Comparison of ENCODE assay signal across 13 cellular contexts in the genomic region with DNA sequence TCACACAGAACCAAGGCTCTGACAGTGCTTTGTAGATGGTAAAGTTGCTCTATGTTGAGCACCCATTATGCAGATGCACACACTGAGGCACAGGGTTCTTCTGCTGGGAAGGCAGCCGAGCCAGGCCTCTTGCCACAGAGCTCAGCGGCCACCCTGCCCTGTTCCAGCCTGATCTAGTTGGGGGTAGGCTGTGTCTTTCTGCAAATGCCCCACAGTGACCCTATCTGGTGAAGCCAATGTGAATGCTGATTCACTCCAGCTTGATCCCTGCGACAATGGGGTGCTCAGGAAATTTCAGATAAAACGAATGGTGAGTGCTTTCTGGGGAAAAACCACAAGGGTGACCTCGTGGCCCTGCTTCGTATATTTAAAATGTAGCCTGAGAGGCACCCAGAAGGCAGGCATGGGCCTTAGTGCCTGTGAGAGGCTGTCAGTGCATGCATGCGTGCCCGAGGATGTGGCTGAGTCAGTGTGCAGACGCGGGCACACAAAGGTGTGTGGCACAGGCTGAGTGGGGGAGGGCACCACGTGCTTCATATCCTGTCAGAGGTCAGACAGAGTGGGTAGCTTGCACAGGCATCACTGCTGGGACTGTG.
DNase-seq lines count a peak whose midpoint lies in the region; TF ChIP-seq lines count a peak whose summit lies in the region.
"Had no signal": no experiment of that assay in that cellular context is flagged by ENCODE, and none has a peak within 500 bp of the region (broad histone marks: within the 10 kb centered on the region; RNA-seq: fewer than 3 reads in every experiment).

No MANE protein-coding gene starts in this region.

- no peak for TF ChIP-seq EP300 in esophagus muscularis mucosa (IDR thresholded peaks at IDR 0.05)

- TF ChIP-seq POLR2A in esophagus muscularis mucosa (IDR thresholded peaks at IDR 0.05; ENCODE audit: low read depth), result no peak

- H3K27ac ChIP-seq in esophagus muscularis mucosa (replicated peaks in 1 of 4), result no peak overlapping the region
- H3K27ac ChIP-seq: foreskin keratinocyte, lower lobe of right lung, right atrium auricular region, thoracic aorta had no signal

- H3K4me1 Mint-ChIP-seq in osteocyte (ENCODE audit: unreplicated experiment), result no peaks in the 10 kb centered on the region

- no peak overlapping the region for H3K4me3 ChIP-seq in esophagus muscularis mucosa
- H3K4me3 ChIP-seq: lower lobe of right lung, right atrium auricular region, thoracic aorta had no signal

- intact Hi-C loops in esophagus muscularis mucosa (cut with DNase I), result no loop called here

- no peaks in the 10 kb centered on the region for H3K9me3 ChIP-seq in esophagus muscularis mucosa
- H3K9me3 ChIP-seq: lower lobe of right lung, right atrium auricular region, thoracic aorta had no signal

- 70% methylated on average over 11 of the region's 11 CpGs for WGBS in esophagus muscularis mucosa

- peaks cover 0 to 24% (median 0%) of the 10 kb centered on the region in 4 donors for H3K27me3 ChIP-seq in esophagus muscularis mucosa
- H3K27me3 ChIP-seq: right atrium auricular region had no signal

- H3K27me3 Mint-ChIP-seq in osteocyte (ENCODE audit: unreplicated experiment), result peaks cover 49% of the 10 kb centered on the region

- no peaks in the 10 kb centered on the region for H3K36me3 Mint-ChIP-seq in osteocyte (ENCODE audit: unreplicated experiment)

- no peaks in the 10 kb centered on the region for H3K9me3 Mint-ChIP-seq in osteocyte (ENCODE audit: unreplicated experiment)

- no peak for TF ChIP-seq CTCF in esophagus muscularis mucosa (IDR thresholded peaks at IDR 0.05)
- TF ChIP-seq CTCF in osteocyte (IDR thresholded peaks at IDR 0.05), result no peak

- peak; percentile 30 for DNase-seq in OCI-M1 (lab: John Stamatoyannopoulos, UW)
- peak; percentile 14 to 24 for DNase-seq in activated CD8-positive, alpha-beta memory T cell treated with anti-CD3 and anti-CD28 coated beads for 4 hours (ENCODE audit: low read depth in 2 of 2)
- DNase-seq in glomerular visceral epithelial cell (ENCODE audit: extremely low spot score), result peak; percentile 60
- DNase-seq in stimulated activated CD8-positive, alpha-beta memory T cell treated with anti-CD3 and anti-CD28 coated beads, Interleukin-7, amount 100 ng/mL, for 48 hours (ENCODE audit: extremely low read depth in 1 of 2, low read depth in 1 of 2), result peak; percentile 11 to 31
- no peak for DNase-seq in esophagus muscularis mucosa (ENCODE audit: extremely low spot score)
- DNase-seq in KG1 (lab: John Stamatoyannopoulos, UW), result no peak
- no peak for DNase-seq in osteocyte (ENCODE audit: extremely low spot score, unreplicated experiment)
- DNase-seq: lower lobe of right lung, NCI-H510A, T-helper 9 cell had no signal

- H3K4me3 Mint-ChIP-seq in osteocyte (ENCODE audit: unreplicated experiment), result no peak overlapping the region

- H3K4me1 ChIP-seq in esophagus muscularis mucosa, result no peaks in the 10 kb centered on the region
- H3K4me1 ChIP-seq: foreskin keratinocyte, lower lobe of right lung, right atrium auricular region had no signal

- H3K36me3 ChIP-seq in esophagus muscularis mucosa, result no peaks in the 10 kb centered on the region
- H3K36me3 ChIP-seq: lower lobe of right lung, right atrium auricular region, thoracic aorta had no signal

- H3K27ac Mint-ChIP-seq in osteocyte (ENCODE audit: unreplicated experiment), result no peak overlapping the region

Comparison
In these comparisons a context has a peak if more than half of its experiments do, and no peak if none do; other contexts are left out.
1. DNase-seq: peak in OCI-M1 (single experiment), activated CD8-positive, alpha-beta memory T cell treated with anti-CD3 and anti-CD28 coated beads for 4 hours (2 of 2), glomerular visceral epithelial cell (single experiment) and stimulated activated CD8-positive, alpha-beta memory T cell treated with anti-CD3 and anti-CD28 coated beads, Interleukin-7, amount 100 ng/mL, for 48 hours (2 of 2); none in esophagus muscularis mucosa (single experiment), KG1 (single experiment) and osteocyte (single experiment).